ENCODE assay signal across 1 cellular context in genomic region chr9:35909274-35909673, GRCh38.
TF ChIP-seq lines count a peak whose summit lies in the region.

Gene SPAAR, plus strand, starts transcription at chr9:35909490. Its CDS starts 974 bp downstream, at chr9:35910464.

TF ChIP-seq in GM23338, 12 proteins besides CTCF, POLR2A, EP300 and RAD21 (continued from another document):
- TF ChIP-seq REST (IDR thresholded peaks at IDR 0.05; ENCODE audit: unreplicated experiment): no peak
- TF ChIP-seq ZNF114 (CRISPR knock-in tag; IDR thresholded peaks at IDR 0.05): no peak
- no peak for TF ChIP-seq STAT1 (IDR thresholded peaks at IDR 0.05; ENCODE audit: unreplicated experiment)
- TF ChIP-seq CREB1 (CRISPR knock-in tag; IDR thresholded peaks at IDR 0.05; ENCODE audit: low read depth): no peak
